Comparison of ENCODE assay signal across 36 cellular contexts in the genomic region with DNA sequence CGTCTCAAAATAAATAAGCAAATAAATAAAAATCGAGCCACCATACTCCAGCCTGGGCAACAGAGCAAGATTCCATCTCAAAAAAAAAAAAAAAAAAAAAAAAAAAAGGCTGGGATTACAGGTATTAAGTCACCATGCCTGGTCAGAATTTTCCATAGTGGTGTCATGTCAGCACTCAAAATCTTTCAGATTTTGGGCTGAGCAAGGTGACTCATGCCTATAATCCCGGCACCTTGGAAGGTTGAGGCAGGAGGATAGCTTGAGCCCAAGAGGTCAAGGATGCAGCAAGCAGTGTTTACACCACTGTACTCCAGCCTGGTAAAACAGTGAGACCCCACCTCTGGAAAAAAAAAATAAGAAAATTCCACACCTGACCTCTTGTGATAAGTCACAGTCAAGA.
"Had no signal": no experiment of that assay in that cellular context is flagged by ENCODE, and none has a peak within 500 bp of the region (broad histone marks: within the 10 kb centered on the region; RNA-seq: fewer than 3 reads in every experiment).

No MANE protein-coding gene starts in this region.

- H3K4me3 ChIP-seq: MG63 had no signal

- DNase-seq: Karpas-422, Kasumi-1, MG63, MM.1S, MV-4-11, NCI-H1092, NCI-H1092 treated with DMSO at 0.1 percent for 48 hours, NCI-H1105, NCI-H1105 treated with DMSO at 0.1 percent for 48 hours, NCI-H1417, NCI-H1417 treated with DMSO at 0.1 percent for 48 hours, NCI-H1436, NCI-H1436 treated with DMSO at 0.1 percent for 48 hours, NCI-H146, NCI-H1694, NCI-H1694 treated with DMSO at 0.1 percent for 48 hours, NCI-H187, NCI-H187 treated with DMSO at 0.1 percent for 48 hours, NCI-H1930, NCI-H2029, NCI-H2029 treated with DMSO at 0.1 percent for 48 hours, NCI-H2081, NCI-H2107, NCI-H2171, NCI-H2171 treated with DMSO at 0.1 percent for 48 hours, NCI-H2227 treated with DMSO at 0.1 percent for 48 hours, NCI-H226, NCI-H345, NCI-H446, NCI-H446 treated with DMSO at 0.1 percent for 48 hours, NCI-H510A, NCI-H510A treated with DMSO at 0.1 percent for 48 hours, NCI-H524, NCI-H524 treated with DMSO at 0.1 percent for 48 hours, NCI-H526, NCI-H526 treated with DMSO at 0.1 percent for 48 hours had no signal

- H3K27me3 ChIP-seq: MG63 had no signal
